Comparison of ENCODE assay signal across 12 cellular contexts in genomic region chr1:66711420-66711819, GRCh38. TPM values are rescaled to one million over a fixed set of nuclear protein-coding genes. Genes with fewer than 3 reads are reported as not detected.
DNase-seq lines count a peak whose midpoint lies in the region; ATAC-seq and TF ChIP-seq lines count a peak whose summit lies in the region.
"Had no signal": no experiment of that assay in that cellular context is flagged by ENCODE, and none has a peak within 500 bp of the region (broad histone marks: within the 10 kb centered on the region; RNA-seq: fewer than 3 reads in every experiment).

No MANE protein-coding gene starts in this region.

- CTCF ChIA-PET in AG04449 (lab: Yijun Ruan, JAX) = interaction anchor here (0.8 to 3.5 kb wide), 8 partner anchors 9 to 255 kb away, joined by 3 to 47 read pairs (median 3); no protein-coding TSS in a partner anchor

- WGBS in GM23248 (ENCODE audit: low coverage in 1 of 2, low lambda C conversion rate in 2 of 2, missing lambda C conversion rate in 2 of 2), 2 experiments = 44 to 51% methylated on average over 2 of the region's 2 CpGs

- TF ChIP-seq CTCF in AG04449 (IDR thresholded peaks at IDR 0.05; ENCODE audit: insufficient read depth, low read length, missing control alignments) = peak; percentile 12

- in situ Hi-C loops in GM23248 (cut with MboI) = no loop called here

- no peaks in the 10 kb centered on the region for H3K27me3 ChIP-seq in GM23248 (replicated peaks; ENCODE audit: insufficient read depth)

- H3K4me2 ChIP-seq in GM23248 (ENCODE audit: unreplicated experiment) = no peak overlapping the region

- DNase-seq in AG04449 (ENCODE audit: low read depth, low spot score) (no peak), GM23248 (peak; percentile 39), RKO (ENCODE audit: low spot score) (peak; percentile 26), fibroblast of peridontal ligament (ENCODE audit: extremely low read depth) (peak; percentile 40), DMS153 treated with DMSO at 0.1 percent for 48 hours (lab: John Stamatoyannopoulos, UW; ENCODE audit: unreplicated experiment) (no peak), NK-92 (lab: John Stamatoyannopoulos, UW; ENCODE audit: unreplicated experiment) (no peak)
- DNase-seq: activated CD4-positive, alpha-beta T cell treated with anti-CD3 and anti-CD28 coated beads, Interleukin-2, amount 50 U/mL, for 1 hour; Calu3; erythroblast; stimulated activated CD8-positive, alpha-beta memory T cell treated with anti-CD3 and anti-CD28 coated beads, Interleukin-4, amount 100 ng/mL, for 48 hours had no signal

- H3F3A ChIP-seq in GM23248 (ENCODE audit: insufficient read depth) = no peaks in the 10 kb centered on the region

- H3K4me3 ChIP-seq in AG04449 (ENCODE audit: low read depth, low read length) = no peak overlapping the region
- no peak overlapping the region for H3K4me3 ChIP-seq in GM23248

- H3K27ac ChIP-seq in GM23248 = no peak overlapping the region

- H3K4me1 ChIP-seq in GM23248 (ENCODE audit: insufficient read depth) = no peaks in the 10 kb centered on the region

- no peak overlapping the region for H3K9ac ChIP-seq in GM23248

- no peaks in the 10 kb centered on the region for H3K9me2 ChIP-seq in GM23248 (ENCODE audit: insufficient read depth)

- H3K79me2 ChIP-seq in GM23248 (ENCODE audit: insufficient read depth) = no peaks in the 10 kb centered on the region

- no peaks in the 10 kb centered on the region for H3K36me3 ChIP-seq in GM23248 (ENCODE audit: low read depth)

- no peaks in the 10 kb centered on the region for H3K9me3 ChIP-seq in GM23248 (ENCODE audit: low read depth)

- H2AFZ ChIP-seq in GM23248 = no peak overlapping the region

- ATAC-seq in GM18517 (IDR thresholded peaks at IDR 0.05; ENCODE audit: unreplicated experiment) (no peak), esophagus mucosa (no peak)

- POLR2A ChIA-PET in AG04449 (lab: Yijun Ruan, JAX) = no interaction called here

- no peaks in the 10 kb centered on the region for H4K20me1 ChIP-seq in GM23248 (ENCODE audit: insufficient read depth)

RNA-seq across cellular contexts. Expression of gene DYNLT5, which starts 40.8 kb away (rescaled TPM):
- total RNA-seq in GM23248 (2014; rRNA removed; shearing (Covaris generic)) = 2.3 and 5.8 TPM in 2 replicates
- 1.7 and 3.0 TPM in 2 replicates for polyA plus RNA-seq in GM23248 (2016; fragmentation: Nextera tagmentation; extraction: Ambion mirVana)
- total RNA-seq in esophagus mucosa = not detected
- total RNA-seq: Calu3 had no signal

Comparison
In these comparisons a context has a peak if more than half of its experiments do, and no peak if none do; other contexts are left out.
1. DNase-seq: peak in GM23248 (single experiment), RKO (single experiment) and fibroblast of peridontal ligament (single experiment); none in AG04449 (single experiment), DMS153 treated with DMSO at 0.1 percent for 48 hours (single experiment) and NK-92 (single experiment).